In genomic region chr1:162349635-162350330, GRCh38 we compare ENCODE assay signal across 10 cellular contexts. TPM values are rescaled to one million over a fixed set of nuclear protein-coding genes. Genes with fewer than 3 reads are reported as not detected.
DNase-seq lines count a peak whose midpoint lies in the region; ATAC-seq and TF ChIP-seq lines count a peak whose summit lies in the region.
"Had no signal": no experiment of that assay in that cellular context is flagged by ENCODE, and none has a peak within 500 bp of the region (broad histone marks: within the 10 kb centered on the region; RNA-seq: fewer than 3 reads in every experiment).

No MANE protein-coding gene starts in this region.

- no peaks in the 10 kb centered on the region for H4K20me1 ChIP-seq in osteoblast (ENCODE audit: insufficient read depth, low read length)

- H3K9ac ChIP-seq in duodenal mucosa (ENCODE audit: low read depth in 1 of 2, low read length in 2 of 2) = no peak overlapping the region

- no peaks in the 10 kb centered on the region for H3K9me3 ChIP-seq in duodenal mucosa (ENCODE audit: control insufficient read depth in 1 of 2, low read length in 2 of 2)
- H3K9me3 ChIP-seq in osteoblast (ENCODE audit: low read depth, low read length) = no peaks in the 10 kb centered on the region

- H3K27me3 ChIP-seq in duodenal mucosa (ENCODE audit: control insufficient read depth in 1 of 2, insufficient read depth in 2 of 2, low read length in 2 of 2) = no peaks in the 10 kb centered on the region
- H3K27me3 ChIP-seq in osteoblast (ENCODE audit: insufficient read depth, low read length) = no peaks in the 10 kb centered on the region
- H3K27me3 ChIP-seq: dorsolateral prefrontal cortex had no signal

- CTCF ChIA-PET in activated CD8-positive, alpha-beta memory T cell treated with anti-CD3 and anti-CD28 coated beads, Interleukin-2, amount 10 ng/mL, durations not matched to agents 7 days and 5 days (lab: Charles Lee) = interaction anchor here (1.4 kb wide), 1 partner anchor 293 kb away, joined by 3 read pairs; no protein-coding TSS in a partner anchor

- H3K4me3 ChIP-seq in duodenal mucosa (ENCODE audit: low read depth in 1 of 2, low read length in 2 of 2) (peak overlapping the region in 1 of 2 donors; percentile 19), osteoblast (ENCODE audit: insufficient read depth, low read length) (no peak overlapping the region)
- H3K4me3 ChIP-seq: dorsolateral prefrontal cortex had no signal

- H3K79me2 ChIP-seq in osteoblast (ENCODE audit: insufficient read depth, low read length) = no peaks in the 10 kb centered on the region

- H3K36me3 ChIP-seq in duodenal mucosa (ENCODE audit: control insufficient read depth in 1 of 2, insufficient read depth in 2 of 2, low read length in 2 of 2) (no peaks in the 10 kb centered on the region), osteoblast (ENCODE audit: insufficient read depth, low read length) (no peaks in the 10 kb centered on the region)

- H3K4me2 ChIP-seq in osteoblast (ENCODE audit: insufficient read depth, low read length) = peak overlapping the region; percentile 33

- peak overlapping the region; percentile 20 for H2AFZ ChIP-seq in osteoblast (ENCODE audit: low read length)

- peaks cover 21 to 36% of the 10 kb centered on the region in 2 donors for H3K4me1 ChIP-seq in duodenal mucosa (ENCODE audit: control insufficient read depth in 1 of 2, insufficient read depth in 2 of 2, low read length in 2 of 2)
- peaks cover 11% of the 10 kb centered on the region for H3K4me1 ChIP-seq in osteoblast (ENCODE audit: insufficient read depth, low read length)

- H3K4me3 Mint-ChIP-seq in T-helper 2 cell treated with Interferon-gamma antibody and Interleukin-4, amounts not matched to agents 5 μg/mL and 100 μg/mL, for 36 hours = no peak overlapping the region
- H3K4me3 Mint-ChIP-seq in activated CD8-positive, alpha-beta memory T cell treated with anti-CD3 and anti-CD28 coated beads, Interleukin-2, amount 10 ng/mL, durations not matched to agents 7 days and 5 days = no peak overlapping the region
- H3K4me3 Mint-ChIP-seq: memory B cell had no signal

- H3K27ac ChIP-seq in duodenal mucosa (ENCODE audit: low read depth, low read length) (peak overlapping the region; percentile 11), osteoblast (ENCODE audit: low read depth, low read length) (peak overlapping the region; percentile 43)
- H3K27ac ChIP-seq: dorsolateral prefrontal cortex had no signal

- intact Hi-C loops in cardiac septum (cut with DNase I) = no loop called here

- no peaks in the 10 kb centered on the region for H3K36me3 Mint-ChIP-seq in T-helper 2 cell treated with Interferon-gamma antibody and Interleukin-4, amounts not matched to agents 5 μg/mL and 100 μg/mL, for 36 hours (ENCODE audit: low read depth)
- no peaks in the 10 kb centered on the region for H3K36me3 Mint-ChIP-seq in activated CD8-positive, alpha-beta memory T cell treated with anti-CD3 and anti-CD28 coated beads, Interleukin-2, amount 10 ng/mL, durations not matched to agents 7 days and 5 days
- H3K36me3 Mint-ChIP-seq: memory B cell had no signal

- DNase-seq in GM03348 (ENCODE audit: low spot score) (peak; percentile 81), NCI-H460 (ENCODE audit: extremely low read depth, low read depth) (peak; percentile 32), osteoblast (ENCODE audit: insufficient read length, low spot score, missing footprints) (peak; percentile 67), HUDEP-2 (lab: John Stamatoyannopoulos, UW; ENCODE audit: unreplicated experiment in 76 of 76) (no peak), cardiac septum (ENCODE audit: low spot score) (no peak)
- DNase-seq in T-helper 2 cell treated with Interferon-gamma antibody and Interleukin-4, amounts not matched to agents 5 μg/mL and 100 μg/mL, for 36 hours (ENCODE audit: low spot score) = no peak
- no peak for DNase-seq in activated CD8-positive, alpha-beta memory T cell treated with anti-CD3 and anti-CD28 coated beads, Interleukin-2, amount 10 ng/mL, durations not matched to agents 7 days and 5 days
- DNase-seq: dorsolateral prefrontal cortex had no signal

- peaks cover 12% of the 10 kb centered on the region for H3K27me3 Mint-ChIP-seq in T-helper 2 cell treated with Interferon-gamma antibody and Interleukin-4, amounts not matched to agents 5 μg/mL and 100 μg/mL, for 36 hours (ENCODE audit: low read depth)
- peaks cover 4% of the 10 kb centered on the region for H3K27me3 Mint-ChIP-seq in activated CD8-positive, alpha-beta memory T cell treated with anti-CD3 and anti-CD28 coated beads, Interleukin-2, amount 10 ng/mL, durations not matched to agents 7 days and 5 days

- no peak overlapping the region for H3K27ac Mint-ChIP-seq in T-helper 2 cell treated with Interferon-gamma antibody and Interleukin-4, amounts not matched to agents 5 μg/mL and 100 μg/mL, for 36 hours
- H3K27ac Mint-ChIP-seq in activated CD8-positive, alpha-beta memory T cell treated with anti-CD3 and anti-CD28 coated beads, Interleukin-2, amount 10 ng/mL, durations not matched to agents 7 days and 5 days = no peak overlapping the region
- H3K27ac Mint-ChIP-seq: memory B cell had no signal

- H3K9me3 Mint-ChIP-seq in T-helper 2 cell treated with Interferon-gamma antibody and Interleukin-4, amounts not matched to agents 5 μg/mL and 100 μg/mL, for 36 hours = no peaks in the 10 kb centered on the region
- no peaks in the 10 kb centered on the region for H3K9me3 Mint-ChIP-seq in activated CD8-positive, alpha-beta memory T cell treated with anti-CD3 and anti-CD28 coated beads, Interleukin-2, amount 10 ng/mL, durations not matched to agents 7 days and 5 days (ENCODE audit: low read depth)
- H3K9me3 Mint-ChIP-seq: memory B cell had no signal

- ATAC-seq in activated CD8-positive, alpha-beta memory T cell treated with anti-CD3 and anti-CD28 coated beads, Interleukin-2, amount 10 ng/mL, durations not matched to agents 7 days and 5 days = no peak

- no peak for TF ChIP-seq CTCF in osteoblast (IDR thresholded peaks at IDR 0.05; ENCODE audit: extremely low read depth, low read depth, low read length)

- H3K4me1 Mint-ChIP-seq in T-helper 2 cell treated with Interferon-gamma antibody and Interleukin-4, amounts not matched to agents 5 μg/mL and 100 μg/mL, for 36 hours (ENCODE audit: low read depth) = no peaks in the 10 kb centered on the region
- no peaks in the 10 kb centered on the region for H3K4me1 Mint-ChIP-seq in activated CD8-positive, alpha-beta memory T cell treated with anti-CD3 and anti-CD28 coated beads, Interleukin-2, amount 10 ng/mL, durations not matched to agents 7 days and 5 days
- H3K4me1 Mint-ChIP-seq: memory B cell had no signal

RNA-seq across cellular contexts. Expression of gene SPATA46, which starts 26.9 kb away (rescaled TPM):
- total RNA-seq in NCI-H460 (2014; rRNA removed; shearing (Covaris generic)) = not detected in 2 replicates
- polyA plus RNA-seq in NCI-H460 (2014; cell fraction: nucleus; rRNA removed) = not detected in 2 replicates
- total RNA-seq in osteoblast (not detected in 2 replicates), cardiac septum (not detected)
- not detected for total RNA-seq in activated CD8-positive, alpha-beta memory T cell treated with anti-CD3 and anti-CD28 coated beads, Interleukin-2, amount 10 ng/mL, durations not matched to agents 7 days and 5 days
- total RNA-seq: dorsolateral prefrontal cortex had no signal

RNA-seq across cellular contexts. Expression of gene C1orf226, which starts 31.7 kb away (rescaled TPM):
- 0.07 and 0.12 TPM in 2 replicates for total RNA-seq in NCI-H460 (2014; rRNA removed; shearing (Covaris generic))
- 0.60 TPM in 1 of 2 replicates, not detected in the other for polyA plus RNA-seq in NCI-H460 (2014; cell fraction: nucleus; rRNA removed)
- total RNA-seq in osteoblast (under 0.01 and 0.29 TPM in 2 replicates), cardiac septum (2.0 TPM)
- not detected for total RNA-seq in activated CD8-positive, alpha-beta memory T cell treated with anti-CD3 and anti-CD28 coated beads, Interleukin-2, amount 10 ng/mL, durations not matched to agents 7 days and 5 days

Comparison
In these comparisons a context has a peak if more than half of its experiments do, and no peak if none do; other contexts are left out.
1. DNase-seq: peak in GM03348 (single experiment), NCI-H460 (single experiment) and osteoblast (single experiment); none in HUDEP-2 (0 of 76), T-helper 2 cell treated with Interferon-gamma antibody and Interleukin-4, amounts not matched to agents 5 μg/mL and 100 μg/mL, for 36 hours (single experiment), activated CD8-positive, alpha-beta memory T cell treated with anti-CD3 and anti-CD28 coated beads, Interleukin-2, amount 10 ng/mL, durations not matched to agents 7 days and 5 days (single experiment) and cardiac septum (single experiment).